In the genomic region with DNA sequence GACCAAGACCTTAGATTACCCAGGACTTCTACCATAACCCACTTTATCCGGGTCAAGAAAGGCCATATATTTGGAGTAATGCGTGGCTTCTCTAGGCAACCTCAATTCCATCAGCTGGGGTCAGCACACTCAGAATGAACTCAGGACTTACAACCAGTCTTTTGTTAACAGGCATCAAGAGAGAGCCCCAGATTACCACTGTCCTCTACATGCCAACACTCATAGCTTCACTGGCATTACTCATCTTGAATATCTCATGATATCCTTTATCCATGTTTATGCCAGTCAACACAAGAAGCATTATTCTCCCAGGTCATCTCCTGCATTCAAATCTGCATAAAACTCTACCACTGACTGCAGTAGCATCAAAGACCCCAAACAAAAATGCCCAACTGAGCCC, we compare ENCODE assay signal across 29 cellular contexts. TPM values are rescaled to one million over a fixed set of nuclear protein-coding genes. Genes with fewer than 3 reads are reported as not detected.
"Had no signal": no experiment of that assay in that cellular context is flagged by ENCODE, and none has a peak within 500 bp of the region (broad histone marks: within the 10 kb centered on the region; RNA-seq: fewer than 3 reads in every experiment).

No MANE protein-coding gene starts in this region.

- H3K4me2 ChIP-seq: neural progenitor cell had no signal

- H3K27ac Mint-ChIP-seq: effector memory CD8-positive, alpha-beta T cell; immature natural killer cell; memory B cell; nephron; neural progenitor cell; stimulated activated memory B cell treated with anti-CD40 and anti-IgM and Interleukin-4, amounts not matched to agents 10 μg/mL and 1 μg/mL and 100 μg/mL, for 72 hours; type B pancreatic cell had no signal

- H2AFZ ChIP-seq: neural progenitor cell had no signal

- DNase-seq: effector memory CD8-positive, alpha-beta T cell; erythroblast; esophagus squamous epithelium; hypothalamus; immature natural killer cell; islet precursor cell; kidney glomerular epithelial cell; nucleus accumbens; ovary; posterior cingulate gyrus; psoas muscle; right cardiac atrium; sigmoid colon; spleen; stimulated activated CD4-positive, alpha-beta T cell treated with anti-CD3 and anti-CD28 coated beads, Interleukin-4, amount 100 ng/mL, for 4 hours; stimulated activated naive CD8-positive, alpha-beta T cell treated with anti-CD3 and anti-CD28 coated beads, Interleukin-15, Interleukin-2, amounts not matched to agents 100 U/mL and 50 U/mL, for 24 hours; testis; tibial artery had no signal

- H3K9me3 Mint-ChIP-seq: effector memory CD8-positive, alpha-beta T cell; immature natural killer cell; memory B cell; nephron; neural progenitor cell; stimulated activated memory B cell treated with anti-CD40 and anti-IgM and Interleukin-4, amounts not matched to agents 10 μg/mL and 1 μg/mL and 100 μg/mL, for 72 hours; type B pancreatic cell had no signal

- H3K9ac ChIP-seq: neural progenitor cell had no signal

- H3K27me3 Mint-ChIP-seq: memory B cell had no signal

- ATAC-seq: effector memory CD8-positive, alpha-beta T cell; left lobe of liver; psoas muscle; stimulated activated naive CD8-positive, alpha-beta T cell treated with anti-CD3 and anti-CD28 coated beads, Interleukin-15, Interleukin-2, amounts not matched to agents 100 U/mL and 50 U/mL, for 24 hours had no signal

- H3K9me3 ChIP-seq: esophagus squamous epithelium, ovary, psoas muscle, sigmoid colon, spleen, testis, tibial artery had no signal

- H3K4me1 Mint-ChIP-seq: neural progenitor cell had no signal

- H3K4me1 ChIP-seq: esophagus squamous epithelium, sigmoid colon, testis, tibial artery had no signal

- H3K36me3 ChIP-seq: esophagus squamous epithelium, neural progenitor cell, ovary, sigmoid colon, spleen, tibial artery had no signal

- H3K27me3 ChIP-seq: ovary, testis had no signal

- H3K36me3 Mint-ChIP-seq: immature natural killer cell; memory B cell; neural progenitor cell; stimulated activated memory B cell treated with anti-CD40 and anti-IgM and Interleukin-4, amounts not matched to agents 10 μg/mL and 1 μg/mL and 100 μg/mL, for 72 hours; type B pancreatic cell had no signal

- H3K27ac ChIP-seq: neural progenitor cell, ovary, psoas muscle, testis, tibial artery had no signal

- H3K4me3 Mint-ChIP-seq: effector memory CD8-positive, alpha-beta T cell; immature natural killer cell; memory B cell; nephron; neural progenitor cell; stimulated activated memory B cell treated with anti-CD40 and anti-IgM and Interleukin-4, amounts not matched to agents 10 μg/mL and 1 μg/mL and 100 μg/mL, for 72 hours; type B pancreatic cell had no signal

- H3K4me3 ChIP-seq: coronary artery, esophagus squamous epithelium, lung, neural progenitor cell, ovary, psoas muscle, sigmoid colon, skin epidermis, spleen, testis, tibial artery had no signal

RNA-seq across cellular contexts. Expression of a gene that starts 51.0 kb away (rescaled TPM):
- total RNA-seq: dermis microvascular lymphatic vessel endothelial cell, renal cortical epithelial cell had no signal
